Comparison of ENCODE assay signal across 14 cellular contexts in the genomic region with DNA sequence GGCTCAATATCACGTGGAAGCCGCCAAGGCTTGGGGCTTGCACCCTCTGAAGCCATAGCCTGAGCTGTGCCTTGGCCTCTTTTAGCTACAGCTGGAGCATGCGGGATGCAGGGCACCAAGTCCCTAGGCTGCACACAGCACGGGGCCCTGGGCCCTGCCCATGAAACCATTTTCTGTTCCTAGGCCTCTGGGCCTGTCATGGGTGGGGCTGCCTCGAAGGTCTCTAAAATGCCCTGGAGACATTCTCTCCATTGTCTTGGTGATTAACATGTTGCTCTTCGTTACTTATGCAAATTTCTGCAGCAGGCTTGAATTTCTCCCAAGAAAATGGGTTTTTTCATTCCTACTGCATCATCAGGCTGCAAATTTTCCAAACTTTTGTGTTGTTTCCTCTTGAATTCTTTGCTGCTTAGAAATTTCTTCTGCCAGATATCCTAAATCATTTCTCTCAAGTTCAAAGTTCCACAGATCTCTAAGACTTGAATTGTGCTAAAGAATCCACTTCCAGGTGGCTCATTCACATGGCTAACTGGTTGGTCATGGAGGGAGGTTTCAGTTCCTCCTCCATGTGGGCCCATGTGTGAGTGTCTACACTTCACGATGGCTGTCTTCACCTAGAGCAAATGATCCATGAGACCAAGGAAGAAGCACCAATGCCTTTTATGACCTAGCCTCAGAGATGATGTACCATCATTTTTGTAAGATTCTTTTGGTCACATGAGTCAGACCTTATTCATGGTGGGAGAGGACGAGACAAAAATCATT. TPM values are rescaled to one million over a fixed set of nuclear protein-coding genes. Genes with fewer than 3 reads are reported as not detected.
"Had no signal": no experiment of that assay in that cellular context is flagged by ENCODE, and none has a peak within 500 bp of the region (broad histone marks: within the 10 kb centered on the region; RNA-seq: fewer than 3 reads in every experiment).

No MANE protein-coding gene starts in this region.

- DNase-seq: activated CD4-positive, alpha-beta T cell treated with anti-CD3 and anti-CD28 coated beads for 48 hours; activated CD4-positive, CD25-positive, alpha-beta regulatory T cell; activated CD8-positive, alpha-beta memory T cell treated with anti-CD3 and anti-CD28 coated beads, Interleukin-2, amount 50 U/mL, for 48 hours; activated CD8-positive, alpha-beta T cell treated with anti-CD3 and anti-CD28 coated beads, Interleukin-2, amount 10 ng/mL, durations not matched to agents 7 days and 5 days; effector CD8-positive, alpha-beta T cell; heart right ventricle; immature natural killer cell; kidney glomerular epithelial cell; left ventricle myocardium superior; mesenchymal stem cell; mucosa of descending colon; naive B cell; stimulated activated naive CD4-positive, alpha-beta T cell treated with Interleukin-2 at 50 U/mL for 16 hours; thyroid gland had no signal

RNA-seq across cellular contexts. Expression of a gene that starts 13.7 kb away (rescaled TPM):
- polyA plus RNA-seq: immature natural killer cell had no signal
